ENCODE assay signal across 24 cellular contexts in the genomic region with DNA sequence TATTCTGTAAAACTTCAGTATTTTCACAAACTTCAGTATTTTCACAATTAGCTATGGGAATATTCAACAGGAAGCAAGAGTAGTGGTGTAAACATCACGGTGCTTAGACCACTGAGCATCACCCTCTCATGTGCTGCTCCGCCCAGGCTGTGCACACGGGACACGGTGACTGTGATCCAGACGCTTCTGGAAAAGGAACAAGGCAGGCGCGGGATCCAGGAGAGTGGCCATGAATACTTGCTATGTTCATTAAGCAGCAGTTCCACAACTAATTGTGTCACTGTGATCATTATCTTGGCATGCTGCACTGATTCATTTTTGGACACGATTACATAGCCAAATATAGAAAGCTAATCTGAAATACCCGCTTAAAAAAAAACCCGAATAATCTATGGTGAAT. TPM values are rescaled to one million over a fixed set of nuclear protein-coding genes. Genes with fewer than 3 reads are reported as not detected.
"Had no signal": no experiment of that assay in that cellular context is flagged by ENCODE, and none has a peak within 500 bp of the region (broad histone marks: within the 10 kb centered on the region; RNA-seq: fewer than 3 reads in every experiment).

No MANE protein-coding gene starts in this region.

- H3K4me1 Mint-ChIP-seq: activated B cell treated with CpG ODN at 0.5 μM for 24 hours; activated CD4-positive, alpha-beta T cell treated with anti-CD3 and anti-CD28 coated beads for 36 hours; activated naive CD8-positive, alpha-beta T cell treated with anti-CD3 and anti-CD28 coated beads, Interleukin-2, amount 10 ng/mL, durations not matched to agents 7 days and 5 days; immature natural killer cell; T-helper 17 cell had no signal

- H3K9me3 ChIP-seq: lower lobe of right lung, sigmoid colon, spleen, thyroid gland had no signal

- H3K4me2 ChIP-seq: hepatocyte had no signal

- H3K27me3 Mint-ChIP-seq: activated B cell treated with CpG ODN at 0.5 μM for 24 hours; activated CD4-positive, alpha-beta memory T cell treated with anti-CD3 and anti-CD28 coated beads for 36 hours; activated CD4-positive, alpha-beta T cell treated with anti-CD3 and anti-CD28 coated beads for 36 hours; activated naive CD8-positive, alpha-beta T cell treated with anti-CD3 and anti-CD28 coated beads, Interleukin-2, amount 10 ng/mL, durations not matched to agents 7 days and 5 days; T-helper 17 cell had no signal

- H3K9me3 Mint-ChIP-seq: activated B cell treated with CpG ODN at 0.5 μM for 24 hours; activated naive CD8-positive, alpha-beta T cell treated with anti-CD3 and anti-CD28 coated beads, Interleukin-2, amount 10 ng/mL, durations not matched to agents 7 days and 5 days; nephron had no signal

- H3K27me3 ChIP-seq: hepatocyte, sigmoid colon, spleen, thyroid gland had no signal

- H3K36me3 ChIP-seq: lower lobe of right lung, sigmoid colon, spleen, thyroid gland had no signal

- H3K27ac Mint-ChIP-seq: activated B cell treated with CpG ODN at 0.5 μM for 24 hours; activated CD4-positive, alpha-beta memory T cell treated with anti-CD3 and anti-CD28 coated beads for 36 hours; activated CD4-positive, alpha-beta T cell treated with anti-CD3 and anti-CD28 coated beads for 36 hours; activated naive CD8-positive, alpha-beta T cell treated with anti-CD3 and anti-CD28 coated beads, Interleukin-2, amount 10 ng/mL, durations not matched to agents 7 days and 5 days; immature natural killer cell; nephron; T-helper 17 cell had no signal

- H3K27ac ChIP-seq: hepatocyte, lower lobe of right lung, sigmoid colon, spleen, thyroid gland had no signal

- H3K4me3 ChIP-seq: hepatocyte, lower lobe of right lung, sigmoid colon, spleen, thyroid gland had no signal

- H3K36me3 Mint-ChIP-seq: activated CD4-positive, alpha-beta memory T cell treated with anti-CD3 and anti-CD28 coated beads for 36 hours; activated naive CD8-positive, alpha-beta T cell treated with anti-CD3 and anti-CD28 coated beads, Interleukin-2, amount 10 ng/mL, durations not matched to agents 7 days and 5 days; immature natural killer cell had no signal

- H3K4me1 ChIP-seq: lower lobe of right lung, sigmoid colon, spleen, thyroid gland had no signal

- ATAC-seq: activated CD4-positive, alpha-beta T cell treated with anti-CD3 and anti-CD28 coated beads for 36 hours; left lobe of liver; lower lobe of right lung; stimulated activated naive CD8-positive, alpha-beta T cell treated with anti-CD3 and anti-CD28 coated beads, Interleukin-15, Interleukin-2, amounts not matched to agents 100 U/mL and 50 U/mL, for 24 hours; T-helper 17 cell had no signal

- H3K79me2 ChIP-seq: hepatocyte had no signal

- H3K4me3 Mint-ChIP-seq: activated B cell treated with CpG ODN at 0.5 μM for 24 hours; activated CD4-positive, alpha-beta memory T cell treated with anti-CD3 and anti-CD28 coated beads for 36 hours; activated CD4-positive, alpha-beta T cell treated with anti-CD3 and anti-CD28 coated beads for 36 hours; activated naive CD8-positive, alpha-beta T cell treated with anti-CD3 and anti-CD28 coated beads, Interleukin-2, amount 10 ng/mL, durations not matched to agents 7 days and 5 days; immature natural killer cell; nephron; T-helper 17 cell had no signal

- H2AFZ ChIP-seq: hepatocyte had no signal

- DNase-seq: activated B cell treated with CpG ODN at 0.5 μM for 24 hours; activated CD4-positive, alpha-beta memory T cell treated with anti-CD3 and anti-CD28 coated beads for 36 hours; activated CD4-positive, alpha-beta T cell treated with anti-CD3 and anti-CD28 coated beads for 36 hours; activated naive CD4-positive, alpha-beta T cell treated with Interleukin-2 at 50 U/mL for 16 hours; activated naive CD8-positive, alpha-beta T cell treated with anti-CD3 and anti-CD28 coated beads, Interleukin-2, amount 10 ng/mL, durations not matched to agents 7 days and 5 days; activated T-cell treated with anti-CD3 and anti-CD28 coated beads, Interleukin-2, amount 50 U/mL, for 48 hours; amniotic stem cell; dermis blood vessel endothelial cell; effector CD8-positive, alpha-beta T cell; erythroblast; foreskin melanocyte; glutamatergic neuron; immature natural killer cell; lower lobe of right lung; sigmoid colon; spleen; stimulated activated CD4-positive, alpha-beta T cell treated with anti-CD3 and anti-CD28 coated beads, Interleukin-4, amount 100 ng/mL, for 24 hours; stimulated activated naive CD8-positive, alpha-beta T cell treated with anti-CD3 and anti-CD28 coated beads, Interleukin-15, Interleukin-2, amounts not matched to agents 100 U/mL and 50 U/mL, for 24 hours; SW 1271; T-helper 17 cell; thyroid gland had no signal

RNA-seq across cellular contexts. Expression of gene FAT1, which starts 19.6 kb away (rescaled TPM):
- total RNA-seq: activated B cell treated with CpG ODN at 0.5 μM for 24 hours; activated CD4-positive, alpha-beta memory T cell treated with anti-CD3 and anti-CD28 coated beads for 36 hours; activated naive CD8-positive, alpha-beta T cell treated with anti-CD3 and anti-CD28 coated beads, Interleukin-2, amount 10 ng/mL, durations not matched to agents 7 days and 5 days; T-helper 17 cell had no signal
- polyA plus RNA-seq: immature natural killer cell had no signal
